ENCODE assay signal across 8 cellular contexts in genomic region chr3:179811321-179812095, GRCh38.
DNase-seq lines count a peak whose midpoint lies in the region; ATAC-seq and TF ChIP-seq lines count a peak whose summit lies in the region.

No MANE protein-coding gene starts in this region.

- TF ChIP-seq CTCF in hepatocyte (IDR thresholded peaks at IDR 0.05; ENCODE audit: poor library complexity) = peak; percentile 78

- no peaks in the 10 kb centered on the region for H3K9me3 Mint-ChIP-seq in activated naive CD8-positive, alpha-beta T cell treated with anti-CD3 and anti-CD28 coated beads, Interleukin-2, amount 50 U/mL, for 24 hours

- no peaks in the 10 kb centered on the region for H3K36me3 Mint-ChIP-seq in activated naive CD8-positive, alpha-beta T cell treated with anti-CD3 and anti-CD28 coated beads, Interleukin-2, amount 50 U/mL, for 24 hours (ENCODE audit: low read depth)

- H3K27me3 Mint-ChIP-seq in activated naive CD8-positive, alpha-beta T cell treated with anti-CD3 and anti-CD28 coated beads, Interleukin-2, amount 50 U/mL, for 24 hours = no peaks in the 10 kb centered on the region

- H3K36me3 ChIP-seq in hepatocyte (replicated peaks; ENCODE audit: insufficient read depth, low read depth) = no peaks in the 10 kb centered on the region

- peak; percentile 25 for DNase-seq in GDM1 (lab: John Stamatoyannopoulos, UW)
- peak; percentile 57 for DNase-seq in NCI-H460 (ENCODE audit: extremely low read depth, low read depth)
- DNase-seq in activated naive CD8-positive, alpha-beta T cell treated with anti-CD3 and anti-CD28 coated beads, Interleukin-2, amount 50 U/mL, for 24 hours = peak; percentile 4
- peak; percentile 81 for DNase-seq in hepatocyte (ENCODE audit: low spot score)
- peak; percentile 84 for DNase-seq in skeletal muscle cell (ENCODE audit: low read depth)
- no peak for DNase-seq in stimulated activated naive CD4-positive, alpha-beta T cell (lab: John Stamatoyannopoulos, UW)

- peaks cover 2% of the 10 kb centered on the region for H3K4me1 Mint-ChIP-seq in activated naive CD8-positive, alpha-beta T cell treated with anti-CD3 and anti-CD28 coated beads, Interleukin-2, amount 50 U/mL, for 24 hours

- H3K4me1 ChIP-seq in hepatocyte (ENCODE audit: insufficient read depth) = no peaks in the 10 kb centered on the region

- H3K27me3 ChIP-seq in hepatocyte = no peaks in the 10 kb centered on the region

- H3K4me2 ChIP-seq in hepatocyte = no peak overlapping the region

- H2AFZ ChIP-seq in hepatocyte = peak overlapping the region; percentile 31

- no peaks in the 10 kb centered on the region for H3K9me2 ChIP-seq in hepatocyte (replicated peaks; ENCODE audit: insufficient read depth)

- ATAC-seq in GM19468 (IDR thresholded peaks at IDR 0.05; ENCODE audit: extremely low read depth, unreplicated experiment) (peak; percentile 82), HG03460 (IDR thresholded peaks at IDR 0.05; ENCODE audit: unreplicated experiment) (peak; percentile 85)
- peak; percentile 49 for ATAC-seq in activated naive CD8-positive, alpha-beta T cell treated with anti-CD3 and anti-CD28 coated beads, Interleukin-2, amount 50 U/mL, for 24 hours

- no peaks in the 10 kb centered on the region for H4K20me1 ChIP-seq in hepatocyte (ENCODE audit: insufficient read depth, poor library complexity, severe bottlenecking)

- 19% methylated on average over 9 of the region's 9 CpGs for WGBS in hepatocyte (ENCODE audit: low lambda C conversion rate, missing lambda C conversion rate)

- H3K27ac ChIP-seq in hepatocyte = peak overlapping the region; percentile 70

- H3K4me3 ChIP-seq in hepatocyte (no peak overlapping the region), skeletal muscle cell (ENCODE audit: low read depth, low read length) (peak overlapping the region; percentile 4)

- no peaks in the 10 kb centered on the region for H3K79me2 ChIP-seq in hepatocyte

- H3K4me3 Mint-ChIP-seq in activated naive CD8-positive, alpha-beta T cell treated with anti-CD3 and anti-CD28 coated beads, Interleukin-2, amount 50 U/mL, for 24 hours = no peak overlapping the region

- no peaks in the 10 kb centered on the region for H3K9me3 ChIP-seq in hepatocyte (ENCODE audit: low read depth)

- no peak overlapping the region for H3K27ac Mint-ChIP-seq in activated naive CD8-positive, alpha-beta T cell treated with anti-CD3 and anti-CD28 coated beads, Interleukin-2, amount 50 U/mL, for 24 hours

Comparison
In these comparisons a context has a peak if more than half of its experiments do, and no peak if none do; other contexts are left out.
1. DNase-seq: peak in GDM1 (single experiment), NCI-H460 (single experiment), activated naive CD8-positive, alpha-beta T cell treated with anti-CD3 and anti-CD28 coated beads, Interleukin-2, amount 50 U/mL, for 24 hours (single experiment), hepatocyte (single experiment) and skeletal muscle cell (single experiment); none in stimulated activated naive CD4-positive, alpha-beta T cell (0 of 6).
2. Peak in every context shown above with its lines, with median percentiles within 50 percentile points of each other: ATAC-seq.